In the genomic region with DNA sequence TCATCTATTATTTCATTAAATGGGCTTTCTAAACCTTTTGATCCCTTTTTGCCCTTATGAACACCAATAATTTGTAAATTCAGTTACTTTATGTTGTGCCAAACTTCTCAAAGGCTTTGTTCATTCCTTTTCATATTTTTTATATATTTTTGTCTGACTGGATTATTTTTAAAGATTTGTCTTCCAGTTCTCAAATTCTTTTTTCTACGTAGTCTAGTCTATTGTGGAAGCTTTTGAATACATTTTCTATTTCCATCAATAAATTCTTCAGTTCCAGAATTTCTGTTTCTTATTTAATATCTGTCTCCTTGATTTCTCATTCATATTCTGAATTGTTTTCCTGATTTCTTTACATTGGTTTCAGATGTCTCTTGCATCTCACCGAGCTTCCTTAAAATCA, we compare ENCODE assay signal across 35 cellular contexts.
"Had no signal": no experiment of that assay in that cellular context is flagged by ENCODE, and none has a peak within 500 bp of the region (broad histone marks: within the 10 kb centered on the region; RNA-seq: fewer than 3 reads in every experiment).

No MANE protein-coding gene starts in this region.

- H3K27me3 ChIP-seq: MG63 had no signal

- H3K4me3 ChIP-seq: MG63 had no signal

- H3K36me3 ChIP-seq: MG63 had no signal

- H3K9me3 ChIP-seq: MG63 had no signal

- DNase-seq: Karpas-422, Kasumi-1, MG63, MM.1S, MV-4-11, NCI-H1048, NCI-H1092, NCI-H1092 treated with DMSO at 0.1 percent for 48 hours, NCI-H1105, NCI-H1105 treated with DMSO at 0.1 percent for 48 hours, NCI-H1417, NCI-H1417 treated with DMSO at 0.1 percent for 48 hours, NCI-H1436, NCI-H1436 treated with DMSO at 0.1 percent for 48 hours, NCI-H146, NCI-H1694, NCI-H1694 treated with DMSO at 0.1 percent for 48 hours, NCI-H187, NCI-H187 treated with DMSO at 0.1 percent for 48 hours, NCI-H1930, NCI-H2029, NCI-H2029 treated with DMSO at 0.1 percent for 48 hours, NCI-H2081, NCI-H2081 treated with DMSO at 0.1 percent for 48 hours, NCI-H2107, NCI-H2171, NCI-H2171 treated with DMSO at 0.1 percent for 48 hours, NCI-H2227 treated with DMSO at 0.1 percent for 48 hours, NCI-H226, NCI-H345, NCI-H446, NCI-H446 treated with DMSO at 0.1 percent for 48 hours, NCI-H510A, NCI-H510A treated with DMSO at 0.1 percent for 48 hours, NCI-H524 had no signal
